23 cellular contexts compared by ENCODE assay signal in the genomic region with DNA sequence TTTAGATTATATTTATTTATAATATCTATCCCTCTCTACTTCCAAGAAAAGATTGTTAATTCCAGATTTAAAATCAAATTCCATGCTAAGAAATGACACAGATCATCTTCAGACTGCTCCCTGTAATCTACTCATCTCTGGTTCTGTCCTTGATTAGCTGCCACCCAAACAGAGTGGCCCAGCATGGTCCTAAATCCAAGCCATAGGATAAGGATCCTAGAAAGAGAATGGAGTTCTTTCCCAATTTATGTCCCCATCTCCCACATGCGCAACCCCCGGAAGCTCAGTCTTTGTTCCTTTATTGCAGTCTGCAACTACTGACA.
"Had no signal": no experiment of that assay in that cellular context is flagged by ENCODE, and none has a peak within 500 bp of the region (broad histone marks: within the 10 kb centered on the region; RNA-seq: fewer than 3 reads in every experiment).

No MANE protein-coding gene starts in this region.

- H3K27me3 ChIP-seq: MG63 had no signal

- H3K4me3 Mint-ChIP-seq: T-cell had no signal

- H3K4me1 Mint-ChIP-seq: T-cell had no signal

- H3K27ac ChIP-seq: RWPE1 had no signal

- H3K9me3 Mint-ChIP-seq: T-cell had no signal

- DNase-seq: IMR-90, Karpas-422, KG1, MG63, NCI-H1092, NCI-H1105 treated with DMSO at 0.1 percent for 48 hours, NCI-H1417 treated with DMSO at 0.1 percent for 48 hours, NCI-H146, NCI-H1694 treated with DMSO at 0.1 percent for 48 hours, NCI-H1930, NCI-H2081, NCI-H2171, NCI-H226, NCI-H446, NCI-H510A, NCI-H524 treated with DMSO at 0.1 percent for 48 hours, NCI-H69, NCI-H774, SHP77, SW 1271, T-cell had no signal

- H3K27me3 Mint-ChIP-seq: T-cell had no signal

- H3K36me3 Mint-ChIP-seq: T-cell had no signal

- H3K9me3 ChIP-seq: MG63 had no signal

- H3K27ac Mint-ChIP-seq: T-cell had no signal

- ATAC-seq: HepG2, T-cell had no signal

- H3K4me3 ChIP-seq: MG63 had no signal

- H3K36me3 ChIP-seq: MG63 had no signal
